In genomic region chr9:18331808-18332209, GRCh38 we compare ENCODE assay signal across 18 cellular contexts.
DNase-seq lines count a peak whose midpoint lies in the region; ATAC-seq and TF ChIP-seq lines count a peak whose summit lies in the region.
"Had no signal": no experiment of that assay in that cellular context is flagged by ENCODE, and none has a peak within 500 bp of the region (broad histone marks: within the 10 kb centered on the region; RNA-seq: fewer than 3 reads in every experiment).

No MANE protein-coding gene starts in this region.

- CTCF ChIA-PET in SK-N-SH (lab: Yijun Ruan, JAX) = interaction anchor here (1.4 to 1.7 kb wide), 2 partner anchors 12 to 77 kb away, joined by 4 read pairs; no protein-coding TSS in a partner anchor

- H3K27ac Mint-ChIP-seq in naive thymus-derived CD8-positive, alpha-beta T cell = no peak overlapping the region
- H3K27ac Mint-ChIP-seq: IgD-negative memory B cell had no signal

- H2AFZ ChIP-seq in SK-N-SH (ENCODE audit: low read depth) (no peak overlapping the region), hepatocyte (no peak overlapping the region)

- H3K9me3 Mint-ChIP-seq in naive thymus-derived CD8-positive, alpha-beta T cell = peaks cover 0 to 2% (median 0%) of the 10 kb centered on the region in 9 donors
- H3K9me3 Mint-ChIP-seq: IgD-negative memory B cell had no signal

- DNase-seq in COR-L47 (lab: John Stamatoyannopoulos, UW) (peak; percentile 74), NCI-H1105 treated with DMSO at 0.1 percent for 48 hours (lab: John Stamatoyannopoulos, UW) (peak; percentile 86), SK-N-SH (peak; percentile 10), iris pigment epithelial cell (ENCODE audit: low read depth) (peak; percentile 43), hepatocyte (ENCODE audit: low spot score) (no peak), mesenteric fat pad (ENCODE audit: low spot score) (no peak)
- no peak for DNase-seq in naive thymus-derived CD8-positive, alpha-beta T cell
- DNase-seq: activated T-cell treated with anti-CD3 and anti-CD28 coated beads, Interleukin-2, amount 50 U/mL, for 48 hours; Caco-2; stimulated activated naive CD4-positive, alpha-beta T cell had no signal

- H3K36me3 Mint-ChIP-seq in naive thymus-derived CD8-positive, alpha-beta T cell = no peaks in the 10 kb centered on the region
- H3K36me3 Mint-ChIP-seq: IgD-negative memory B cell had no signal

- H3K4me3 ChIP-seq in SK-N-SH (ENCODE audit: low read depth in 2 of 2, low read length in 1 of 2) = no peak overlapping the region
- no peak overlapping the region for H3K4me3 ChIP-seq in hepatocyte
- H3K4me3 ChIP-seq: adrenal gland, coronary artery, lung, skin epidermis, vagina had no signal

- H4K20me1 ChIP-seq in SK-N-SH (ENCODE audit: insufficient read depth) (no peaks in the 10 kb centered on the region), hepatocyte (ENCODE audit: insufficient read depth, poor library complexity, severe bottlenecking) (no peaks in the 10 kb centered on the region)

- TF ChIP-seq RAD21 in SK-N-SH (IDR thresholded peaks at IDR 0.05; ENCODE audit: low read length) = no peak

- H3K9me2 ChIP-seq in SK-N-SH (no peaks in the 10 kb centered on the region), hepatocyte (replicated peaks; ENCODE audit: insufficient read depth) (no peaks in the 10 kb centered on the region)

- H3K4me3 Mint-ChIP-seq in naive thymus-derived CD8-positive, alpha-beta T cell = no peak overlapping the region
- H3K4me3 Mint-ChIP-seq: IgD-negative memory B cell had no signal

- H3K79me2 ChIP-seq in SK-N-SH (ENCODE audit: insufficient read depth) = no peaks in the 10 kb centered on the region
- no peaks in the 10 kb centered on the region for H3K79me2 ChIP-seq in hepatocyte

- peak; percentile 22 to 32; a peak in 1 of 4 replicates for TF ChIP-seq EP300 in SK-N-SH (IDR thresholded peaks at IDR 0.05; ENCODE audit: borderline replicate concordance in 1 of 2, low read depth in 1 of 2, low read length in 1 of 2)

- no peak overlapping the region for H3K9ac ChIP-seq in SK-N-SH

- H3K27me3 ChIP-seq in SK-N-SH (ENCODE audit: insufficient read depth) (no peaks in the 10 kb centered on the region), hepatocyte (no peaks in the 10 kb centered on the region)
- H3K27me3 ChIP-seq: adrenal gland, neutrophil, vagina had no signal

- ATAC-seq in naive thymus-derived CD8-positive, alpha-beta T cell = no peak
- no peak for ATAC-seq in HG02623 (IDR thresholded peaks at IDR 0.05; ENCODE audit: unreplicated experiment)

- H3K4me2 ChIP-seq in SK-N-SH (no peak overlapping the region), hepatocyte (no peak overlapping the region)

- H3K9me3 ChIP-seq in SK-N-SH (no peaks in the 10 kb centered on the region), hepatocyte (ENCODE audit: low read depth) (no peaks in the 10 kb centered on the region)
- H3K9me3 ChIP-seq: adrenal gland, Caco-2, neutrophil, vagina had no signal

- TF ChIP-seq CTCF in SK-N-SH (IDR thresholded peaks at IDR 0.05) = no peak
- no peak for TF ChIP-seq CTCF in hepatocyte (IDR thresholded peaks at IDR 0.05; ENCODE audit: poor library complexity)

- peaks cover 0 to 21% (median 3%) of the 10 kb centered on the region in 5 donors for H3K27me3 Mint-ChIP-seq in naive thymus-derived CD8-positive, alpha-beta T cell
- H3K27me3 Mint-ChIP-seq: IgD-negative memory B cell had no signal

- H3K27ac ChIP-seq in SK-N-SH (ENCODE audit: low read depth in 2 of 2, low read length in 1 of 2) (peak overlapping the region in 1 of 2 experiments; percentile 24; a peak in 2 of 4 replicates), hepatocyte (no peak overlapping the region)
- H3K27ac ChIP-seq: adrenal gland, coronary artery, neutrophil, skin epidermis, vagina had no signal

- 4% methylated on average over 1 of the region's 1 CpG for WGBS in SK-N-SH (ENCODE audit: low lambda C conversion rate)
- WGBS in hepatocyte (ENCODE audit: low lambda C conversion rate, missing lambda C conversion rate) = 59% methylated on average over 1 of the region's 1 CpG

- POLR2A ChIA-PET in SK-N-SH (lab: Yijun Ruan, JAX) = no interaction called here
- POLR2A ChIA-PET in naive thymus-derived CD8-positive, alpha-beta T cell (lab: Charles Lee) = no interaction called here

- H3F3A ChIP-seq in SK-N-SH (replicated peaks; ENCODE audit: insufficient read depth) = peaks cover 3% of the 10 kb centered on the region

- no peaks in the 10 kb centered on the region for H3K4me1 Mint-ChIP-seq in naive thymus-derived CD8-positive, alpha-beta T cell
- H3K4me1 Mint-ChIP-seq: IgD-negative memory B cell had no signal

- H3K36me3 ChIP-seq in SK-N-SH (replicated peaks in 1 of 2; ENCODE audit: control insufficient read depth in 1 of 2, insufficient read depth in 2 of 2, low read length in 1 of 2) = no peaks in the 10 kb centered on the region
- no peaks in the 10 kb centered on the region for H3K36me3 ChIP-seq in hepatocyte (replicated peaks; ENCODE audit: insufficient read depth, low read depth)
- H3K36me3 ChIP-seq: adrenal gland, neutrophil, vagina had no signal

- H3K4me1 ChIP-seq in SK-N-SH (ENCODE audit: control insufficient read depth in 1 of 2, insufficient read depth in 2 of 2, low read depth in 1 of 2, low read length in 1 of 2) = peaks cover 0 to 2% of the 10 kb centered on the region in 2 experiments; a peak in 1 of 4 replicates
- H3K4me1 ChIP-seq in hepatocyte (ENCODE audit: insufficient read depth) = peaks cover 16% of the 10 kb centered on the region
- H3K4me1 ChIP-seq: Caco-2, vagina had no signal

TF ChIP-seq in SK-N-SH, 30 proteins besides CTCF, POLR2A, EP300 and RAD21:
- TF ChIP-seq NFIC (IDR thresholded peaks at IDR 0.05; ENCODE audit: borderline replicate concordance) = peak; percentile 65; the same call in 1 of the 2 replicates
- TF ChIP-seq FOXJ3 (CRISPR knock-in tag; IDR thresholded peaks at IDR 0.05) = no peak
- TF ChIP-seq GABPA (IDR thresholded peaks at IDR 0.05; ENCODE audit: low read depth) = no peak
- 0 out of 2 replicates have a peak, but pooled peaks have one; percentile 10 for TF ChIP-seq RXRA (IDR thresholded peaks at IDR 0.05; ENCODE audit: borderline replicate concordance, low read depth)
- peak; percentile 50; the same call in 1 of the 2 replicates for TF ChIP-seq GATA2 (CRISPR knock-in tag; IDR thresholded peaks at IDR 0.05)
- TF ChIP-seq RCOR1 (IDR thresholded peaks at IDR 0.05; ENCODE audit: low read length) = 0 out of 2 replicates have a peak, but pooled peaks have one; percentile 14
- TF ChIP-seq SIN3A (IDR thresholded peaks at IDR 0.05; ENCODE audit: borderline replicate concordance, low read depth, low read length) = no peak
- TF ChIP-seq MAX (IDR thresholded peaks at IDR 0.05; ENCODE audit: low read depth) = no peak
- 0 out of 2 replicates have a peak, but pooled peaks have one; percentile 22 for TF ChIP-seq PBX3 (IDR thresholded peaks at IDR 0.05)
- 0 out of 2 replicates have a peak, but pooled peaks have one; percentile 11 for TF ChIP-seq JUND (IDR thresholded peaks at IDR 0.05)
- peak; percentile 45 for TF ChIP-seq TCF12 (IDR thresholded peaks at IDR 0.05)
TF ChIP-seq in SK-N-SH: peak in this region for 7.

Comparison
In these comparisons a context has a peak if more than half of its experiments do, and no peak if none do; other contexts are left out.
1. DNase-seq: peak in COR-L47 (single experiment), NCI-H1105 treated with DMSO at 0.1 percent for 48 hours (single experiment), SK-N-SH (single experiment) and iris pigment epithelial cell (single experiment); none in hepatocyte (single experiment), naive thymus-derived CD8-positive, alpha-beta T cell (0 of 10) and mesenteric fat pad (single experiment).